ENCODE assay signal across 11 cellular contexts in the genomic region with DNA sequence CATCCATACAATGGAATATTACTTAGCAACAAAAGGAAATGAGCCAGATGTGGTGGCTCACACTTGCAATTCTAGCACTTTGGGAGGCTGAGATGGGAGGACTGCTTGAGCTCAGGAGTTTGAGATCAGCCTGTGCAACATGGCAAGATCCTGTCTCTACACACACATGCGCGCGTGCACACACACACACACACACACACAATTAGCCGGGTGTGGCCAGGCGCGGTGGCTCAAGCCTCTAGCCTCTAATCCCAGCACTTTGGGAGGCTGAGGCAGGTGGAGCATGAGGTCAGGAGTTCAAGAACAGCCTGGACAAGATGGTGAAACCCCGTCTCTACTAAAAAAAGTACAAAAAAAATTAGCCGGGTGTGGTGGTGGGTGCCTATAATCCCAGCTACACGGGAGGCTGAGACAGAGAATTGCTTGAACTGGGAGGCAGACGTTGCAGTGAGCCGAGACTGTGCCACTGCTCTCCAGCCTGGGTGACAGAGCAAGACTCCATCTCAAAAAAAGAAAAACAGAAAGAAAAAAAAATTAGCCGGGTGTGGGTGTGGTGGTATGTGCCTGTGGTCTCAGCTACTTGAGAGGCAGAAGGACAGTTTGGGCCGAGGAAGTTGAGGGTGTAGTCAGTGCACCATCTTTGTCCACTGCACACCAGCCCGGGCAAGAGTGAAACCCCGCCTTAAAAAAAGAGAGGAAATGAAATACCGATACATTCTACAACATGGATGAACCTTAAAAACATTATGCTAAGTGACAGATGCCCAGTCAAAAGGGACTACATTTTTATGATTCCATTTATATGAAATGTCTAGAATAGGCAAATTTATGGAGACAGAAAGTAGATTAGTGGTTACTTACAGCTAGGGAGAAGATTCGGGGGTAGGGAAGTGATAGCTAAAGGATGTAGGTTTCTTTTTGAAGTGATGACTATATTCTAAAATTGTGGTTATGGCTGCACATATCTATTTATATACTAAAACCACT. TPM values are rescaled to one million over a fixed set of nuclear protein-coding genes. Genes with fewer than 3 reads are reported as not detected.
DNase-seq lines count a peak whose midpoint lies in the region; ATAC-seq and TF ChIP-seq lines count a peak whose summit lies in the region.
"Had no signal": no experiment of that assay in that cellular context is flagged by ENCODE, and none has a peak within 500 bp of the region (broad histone marks: within the 10 kb centered on the region; RNA-seq: fewer than 3 reads in every experiment).

No MANE protein-coding gene starts in this region.

- no peak overlapping the region for H3K9ac ChIP-seq in endodermal cell (ENCODE audit: extremely low read depth, low read length, poor library complexity, severe bottlenecking)

- intact Hi-C loops in activated T-helper 1 cell treated with anti-CD3 and anti-CD28 coated beads, Interleukin-12 subunit alpha, Interleukin-12 subunit beta, Interleukin-2, Interleukin-4 antibody, amounts not matched to agents 30 ng/mL and 10 ng/mL and 1 ng/mL, durations not matched to agents 14 hours and 24 hours and 36 hours (cut with micrococcal nuclease) = loop anchor here (1.0 to 2.0 kb wide), 3 partner anchors 28 to 52 kb away; a partner anchor contains a TSS

- DNase-seq in CD1c-positive myeloid dendritic cell (ENCODE audit: extremely low spot score) (peak; percentile 33), HFFc6 (no peak), erythroblast (lab: John Stamatoyannopoulos, UW) (no peak), endodermal cell (no peak), GM19240 (ENCODE audit: insufficient read length, low spot score) (no peak)
- peak; percentile 40 for DNase-seq in activated T-helper 1 cell treated with anti-CD3 and anti-CD28 coated beads, Interleukin-12 subunit alpha, Interleukin-12 subunit beta, Interleukin-2, Interleukin-4 antibody, amounts not matched to agents 30 ng/mL and 10 ng/mL and 1 ng/mL, durations not matched to agents 14 hours and 24 hours and 36 hours (ENCODE audit: low spot score)
- DNase-seq: sigmoid colon had no signal

- peaks cover 45% of the 10 kb centered on the region for H3K4me1 Mint-ChIP-seq in activated T-helper 1 cell treated with anti-CD3 and anti-CD28 coated beads, Interleukin-12 subunit alpha, Interleukin-12 subunit beta, Interleukin-2, Interleukin-4 antibody, amounts not matched to agents 30 ng/mL and 10 ng/mL and 1 ng/mL, durations not matched to agents 14 hours and 24 hours and 36 hours (ENCODE audit: low read depth)
- H3K4me1 Mint-ChIP-seq in HFFc6 (ENCODE audit: low read depth) = no peaks in the 10 kb centered on the region
- no peaks in the 10 kb centered on the region for H3K4me1 Mint-ChIP-seq in endodermal cell

- no peaks in the 10 kb centered on the region for H3K9me3 Mint-ChIP-seq in activated T-helper 1 cell treated with anti-CD3 and anti-CD28 coated beads, Interleukin-12 subunit alpha, Interleukin-12 subunit beta, Interleukin-2, Interleukin-4 antibody, amounts not matched to agents 30 ng/mL and 10 ng/mL and 1 ng/mL, durations not matched to agents 14 hours and 24 hours and 36 hours
- no peaks in the 10 kb centered on the region for H3K9me3 Mint-ChIP-seq in HFFc6
- peaks cover 6% of the 10 kb centered on the region for H3K9me3 Mint-ChIP-seq in endodermal cell

- no peak for TF ChIP-seq POLR2A in erythroblast (IDR thresholded peaks at IDR 0.05; ENCODE audit: low read length)

- no peak overlapping the region for H3K4me3 ChIP-seq in endodermal cell (ENCODE audit: low read length)
- H3K4me3 ChIP-seq: sigmoid colon, SK-N-MC had no signal

- peaks cover 71% of the 10 kb centered on the region for H3K36me3 ChIP-seq in endodermal cell (ENCODE audit: control insufficient read depth, insufficient read depth, low read length)

- H3K9me3 ChIP-seq in endodermal cell (ENCODE audit: control insufficient read depth, low read length) = peaks cover 10% of the 10 kb centered on the region
- H3K9me3 ChIP-seq: sigmoid colon had no signal

- WGBS in endodermal cell (ENCODE audit: insufficient coverage in 1 of 2, insufficient read length in 1 of 2), 2 experiments = 90 to 95% methylated on average over 11 to 17 of the region's 17 CpGs

- no peak overlapping the region for H3K27ac ChIP-seq in endodermal cell (ENCODE audit: low read depth, low read length)
- H3K27ac ChIP-seq: epithelial cell of prostate, sigmoid colon, SK-N-MC had no signal

- no peaks in the 10 kb centered on the region for H3K27me3 ChIP-seq in endodermal cell (ENCODE audit: control insufficient read depth, insufficient read depth, low read length, poor library complexity, severe bottlenecking)
- H3K27me3 ChIP-seq: sigmoid colon had no signal

- peak; percentile 42 for ATAC-seq in GM19397 (IDR thresholded peaks at IDR 0.05; ENCODE audit: unreplicated experiment)
- ATAC-seq in HG03280 (IDR thresholded peaks at IDR 0.05; ENCODE audit: unreplicated experiment) = peak; percentile 67

- H3K4me1 ChIP-seq in endodermal cell (ENCODE audit: control insufficient read depth, insufficient read depth, low read length) = no peaks in the 10 kb centered on the region
- H3K4me1 ChIP-seq: sigmoid colon had no signal

- no peaks in the 10 kb centered on the region for H3K27me3 Mint-ChIP-seq in activated T-helper 1 cell treated with anti-CD3 and anti-CD28 coated beads, Interleukin-12 subunit alpha, Interleukin-12 subunit beta, Interleukin-2, Interleukin-4 antibody, amounts not matched to agents 30 ng/mL and 10 ng/mL and 1 ng/mL, durations not matched to agents 14 hours and 24 hours and 36 hours (ENCODE audit: insufficient read depth)
- H3K27me3 Mint-ChIP-seq in HFFc6 (ENCODE audit: insufficient read depth) (no peaks in the 10 kb centered on the region), endodermal cell (ENCODE audit: insufficient read depth) (no peaks in the 10 kb centered on the region)

- peak overlapping the region; percentile 72 for H3K4me3 Mint-ChIP-seq in activated T-helper 1 cell treated with anti-CD3 and anti-CD28 coated beads, Interleukin-12 subunit alpha, Interleukin-12 subunit beta, Interleukin-2, Interleukin-4 antibody, amounts not matched to agents 30 ng/mL and 10 ng/mL and 1 ng/mL, durations not matched to agents 14 hours and 24 hours and 36 hours
- H3K4me3 Mint-ChIP-seq in HFFc6 (no peak overlapping the region), endodermal cell (no peak overlapping the region)

- TF ChIP-seq CTCF in HFFc6 (IDR thresholded peaks at IDR 0.05) (no peak), endodermal cell (conservative IDR thresholded peaks at IDR 0.05) (no peak)

- H3K36me3 Mint-ChIP-seq in activated T-helper 1 cell treated with anti-CD3 and anti-CD28 coated beads, Interleukin-12 subunit alpha, Interleukin-12 subunit beta, Interleukin-2, Interleukin-4 antibody, amounts not matched to agents 30 ng/mL and 10 ng/mL and 1 ng/mL, durations not matched to agents 14 hours and 24 hours and 36 hours (ENCODE audit: low read depth) = peaks cover 61% of the 10 kb centered on the region
- H3K36me3 Mint-ChIP-seq in HFFc6 (ENCODE audit: low read depth) (peaks cover 29% of the 10 kb centered on the region), endodermal cell (ENCODE audit: low read depth) (peaks cover 69% of the 10 kb centered on the region)

- H3K27ac Mint-ChIP-seq in activated T-helper 1 cell treated with anti-CD3 and anti-CD28 coated beads, Interleukin-12 subunit alpha, Interleukin-12 subunit beta, Interleukin-2, Interleukin-4 antibody, amounts not matched to agents 30 ng/mL and 10 ng/mL and 1 ng/mL, durations not matched to agents 14 hours and 24 hours and 36 hours = peak overlapping the region; percentile 87
- H3K27ac Mint-ChIP-seq in HFFc6 (no peak overlapping the region), endodermal cell (no peak overlapping the region)

RNA-seq across cellular contexts. Expression of a gene that starts 52.5 kb away (rescaled TPM):
- total RNA-seq in activated T-helper 1 cell treated with anti-CD3 and anti-CD28 coated beads, Interleukin-12 subunit alpha, Interleukin-12 subunit beta, Interleukin-2, Interleukin-4 antibody, amounts not matched to agents 30 ng/mL and 10 ng/mL and 1 ng/mL, durations not matched to agents 14 hours and 24 hours and 36 hours = 49.2 and 53.7 TPM in 2 replicates
- 10 to 100 TPM in 5 of 6 experiments, 1 to 10 TPM in 1; 6.6 to 13.3 (median 12.9) TPM for total RNA-seq in HFFc6 (2021; fragmentation: NEBNext Ultra II Directional; extraction: Animal tissue kit (Norgen Biotek cat#: 25700))
- total RNA-seq in endodermal cell = 10 to 100 TPM; 11.4 to 16.7 TPM
- 12.8 TPM for polyA plus RNA-seq in endodermal cell (2013, experiment 1 of 2)
- 13.7 TPM for polyA plus RNA-seq in endodermal cell (2013, experiment 2 of 2)

Comparison
In these comparisons a context has a peak if more than half of its experiments do, and no peak if none do; other contexts are left out.
1. DNase-seq: peak in CD1c-positive myeloid dendritic cell (single experiment) and activated T-helper 1 cell treated with anti-CD3 and anti-CD28 coated beads, Interleukin-12 subunit alpha, Interleukin-12 subunit beta, Interleukin-2, Interleukin-4 antibody, amounts not matched to agents 30 ng/mL and 10 ng/mL and 1 ng/mL, durations not matched to agents 14 hours and 24 hours and 36 hours (single experiment); none in HFFc6 (single experiment), erythroblast (0 of 2), endodermal cell (single experiment) and GM19240 (single experiment).